Comparison of ENCODE assay signal across 16 cellular contexts in the genomic region with DNA sequence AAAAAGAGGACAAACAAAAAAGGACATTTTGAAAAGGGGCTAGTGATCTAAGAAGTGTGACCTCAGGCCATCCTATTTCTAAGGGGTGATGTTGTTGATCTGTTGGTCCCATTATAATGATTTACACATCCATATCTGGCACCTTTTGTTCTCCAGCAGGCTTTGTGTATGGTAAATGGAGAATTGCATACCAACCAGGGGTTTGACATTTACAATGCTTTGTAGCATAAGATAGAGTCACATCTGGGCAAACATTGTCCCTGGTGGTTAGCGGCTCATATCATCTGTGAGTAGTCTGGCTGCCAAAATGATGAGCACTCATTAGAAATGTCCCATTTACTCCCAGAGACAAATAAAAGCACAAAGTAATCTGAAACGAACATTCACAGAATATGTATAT.
"Had no signal": no experiment of that assay in that cellular context is flagged by ENCODE, and none has a peak within 500 bp of the region (broad histone marks: within the 10 kb centered on the region; RNA-seq: fewer than 3 reads in every experiment).

No MANE protein-coding gene starts in this region.

- H3K27me3 ChIP-seq: breast epithelium, right lobe of liver, transverse colon had no signal

- DNase-seq: activated CD4-positive, alpha-beta memory T cell treated with anti-CD3 and anti-CD28 coated beads, Interleukin-2, amount 10 ng/mL, durations not matched to agents 7 days and 5 days; activated gamma-delta T cell treated with Interleukin-2 at 50 U/mL for 16 hours; activated naive CD8-positive, alpha-beta T cell treated with anti-CD3 and anti-CD28 coated beads for 36 hours; activated T-cell treated with anti-CD3 and anti-CD28 coated beads, Interleukin-2, amount 50 U/mL, for 72 hours; anterior cingulate cortex; dermis blood vessel endothelial cell; endodermal cell; hypothalamus; kidney glomerular epithelial cell; mesendoderm; right lobe of liver; stimulated activated CD4-positive, alpha-beta T cell treated with anti-CD3 and anti-CD28 coated beads, Interleukin-1b, Interleukin-23, amount 100 ng/mL, for 48 hours; transverse colon had no signal

- H3K4me3 ChIP-seq: breast epithelium, prostate gland, right lobe of liver, transverse colon had no signal

- H3K36me3 ChIP-seq: breast epithelium, prostate gland, right lobe of liver, transverse colon had no signal

- H3K9me3 ChIP-seq: breast epithelium, prostate gland, right lobe of liver, transverse colon had no signal

- H3K27ac ChIP-seq: breast epithelium, prostate gland, right lobe of liver, transverse colon had no signal

- ATAC-seq: activated T-cell treated with anti-CD3 and anti-CD28 coated beads, Interleukin-2, amount 50 U/mL, for 72 hours; right lobe of liver; stimulated activated memory B cell treated with anti-CD40 and anti-IgM and Interleukin-4, amounts not matched to agents 10 μg/mL and 1 μg/mL and 100 μg/mL, for 72 hours had no signal

- H3K4me1 ChIP-seq: breast epithelium, prostate gland, right lobe of liver, transverse colon had no signal
